Comparison of ENCODE assay signal across 1 cellular context in genomic region chr5:157290981-157291711, GRCh38.
A peak's percentile ranks its signal among the peaks of the same experiment; 100 is the strongest.
TF ChIP-seq lines count a peak whose summit lies in the region.

No MANE protein-coding gene starts in this region.

TF ChIP-seq in HepG2, 621 proteins besides CTCF, POLR2A, EP300 and RAD21 (continued from another document and continues in another):
- TF ChIP-seq SMAD1 (CRISPR knock-in tag; IDR thresholded peaks at IDR 0.05; ENCODE audit: borderline replicate concordance, low read depth) (no peak), IKZF5 (CRISPR knock-in tag; IDR thresholded peaks at IDR 0.05) (peak; percentile 97), ZNF451 (CRISPR knock-in tag; IDR thresholded peaks at IDR 0.05) (peak; percentile 78; the same call in 1 of the 2 replicates), DBP (CRISPR knock-in tag; IDR thresholded peaks at IDR 0.05; ENCODE audit: not compliant biosample characterization) (no peak), MED8 (CRISPR knock-in tag; IDR thresholded peaks at IDR 0.05; ENCODE audit: insufficient replicate concordance) (no peak), ZNF331 (CRISPR knock-in tag; IDR thresholded peaks at IDR 0.05) (peak; percentile 95), E2F2 (CRISPR knock-in tag; IDR thresholded peaks at IDR 0.05; ENCODE audit: borderline replicate concordance) (no peak), ZSCAN29 (CRISPR knock-in tag; conservative IDR thresholded peaks at IDR 0.05) (peak; percentile 79; the same call in 1 of the 2 replicates), ASH2L (IDR thresholded peaks at IDR 0.05; ENCODE audit: insufficient read length, low read depth, low read length) (no peak), ZNF552 (CRISPR knock-in tag; IDR thresholded peaks at IDR 0.05; ENCODE audit: borderline replicate concordance) (no peak; the same call in 1 of the 2 replicates), THAP9 (CRISPR knock-in tag; IDR thresholded peaks at IDR 0.05; ENCODE audit: borderline replicate concordance) (no peak; the same call in 1 of the 2 replicates), ZNF275 (CRISPR knock-in tag; IDR thresholded peaks at IDR 0.05; ENCODE audit: borderline replicate concordance) (no peak), NR0B2 (CRISPR knock-in tag; IDR thresholded peaks at IDR 0.05) (no peak), FOSL2 (CRISPR knock-in tag; IDR thresholded peaks at IDR 0.05) (peak; percentile 91), XRCC5 (optimal IDR thresholded peaks at IDR 0.05; ENCODE audit: low read length) (peak; percentile 72), ZNF253 (CRISPR knock-in tag; IDR thresholded peaks at IDR 0.05; ENCODE audit: borderline replicate concordance) (no peak), JDP2 (CRISPR knock-in tag; IDR thresholded peaks at IDR 0.05; ENCODE audit: borderline replicate concordance) (no peak), SKI (IDR thresholded peaks at IDR 0.05; ENCODE audit: partially characterized antibody) (peak; percentile 66), ZNF7 (CRISPR knock-in tag; IDR thresholded peaks at IDR 0.05) (no peak), FOXJ3 (CRISPR knock-in tag; IDR thresholded peaks at IDR 0.05; ENCODE audit: borderline replicate concordance) (peak; percentile 75; the same call in 1 of the 2 replicates), NFIB (CRISPR knock-in tag; IDR thresholded peaks at IDR 0.05; ENCODE audit: borderline replicate concordance) (no peak), GRHL1 (CRISPR knock-in tag; conservative IDR thresholded peaks at IDR 0.05) (no peak), ZNF17 (CRISPR knock-in tag; IDR thresholded peaks at IDR 0.05) (no peak; the same call in 1 of the 2 replicates), ZBTB33 (CRISPR knock-in tag; IDR thresholded peaks at IDR 0.05) (peak; percentile 69), THAP11 (CRISPR knock-in tag; IDR thresholded peaks at IDR 0.05) (peak; percentile 77), ZNF33B (CRISPR knock-in tag; IDR thresholded peaks at IDR 0.05) (peak; percentile 83; the same call in 1 of the 2 replicates), ELF4 (CRISPR knock-in tag; IDR thresholded peaks at IDR 0.05; ENCODE audit: borderline replicate concordance) (no peak; the same call in 1 of the 2 replicates), ATF1 (CRISPR knock-in tag; IDR thresholded peaks at IDR 0.05) (peak; percentile 75), ARNTL (CRISPR knock-in tag; IDR thresholded peaks at IDR 0.05) (peak; percentile 99), ARNT (IDR thresholded peaks at IDR 0.05) (no peak), MBNL3 (CRISPR knock-in tag; conservative IDR thresholded peaks at IDR 0.05) (no peak), SALL1 (CRISPR knock-in tag; IDR thresholded peaks at IDR 0.05) (peak; percentile 100), ZNF710 (CRISPR knock-in tag; IDR thresholded peaks at IDR 0.05; ENCODE audit: borderline replicate concordance) (peak; percentile 84), HCFC1 (IDR thresholded peaks at IDR 0.05; ENCODE audit: low read depth, low read length) (no peak), MIXL1 (CRISPR knock-in tag; IDR thresholded peaks at IDR 0.05) (peak; percentile 97), CCAR2 (optimal IDR thresholded peaks at IDR 0.05; ENCODE audit: low read depth, low read length) (no peak), ZNF101 (CRISPR knock-in tag; IDR thresholded peaks at IDR 0.05; ENCODE audit: borderline replicate concordance, low read depth) (no peak; the same call in 1 of the 2 replicates), HIC2 (CRISPR knock-in tag; IDR thresholded peaks at IDR 0.05; ENCODE audit: low read depth) (no peak), ARID5B (CRISPR knock-in tag; IDR thresholded peaks at IDR 0.05) (peak; percentile 99), GFI1 (CRISPR knock-in tag; IDR thresholded peaks at IDR 0.05; ENCODE audit: borderline replicate concordance) (peak; percentile 71; the same call in 1 of the 2 replicates)
